In the genomic region with DNA sequence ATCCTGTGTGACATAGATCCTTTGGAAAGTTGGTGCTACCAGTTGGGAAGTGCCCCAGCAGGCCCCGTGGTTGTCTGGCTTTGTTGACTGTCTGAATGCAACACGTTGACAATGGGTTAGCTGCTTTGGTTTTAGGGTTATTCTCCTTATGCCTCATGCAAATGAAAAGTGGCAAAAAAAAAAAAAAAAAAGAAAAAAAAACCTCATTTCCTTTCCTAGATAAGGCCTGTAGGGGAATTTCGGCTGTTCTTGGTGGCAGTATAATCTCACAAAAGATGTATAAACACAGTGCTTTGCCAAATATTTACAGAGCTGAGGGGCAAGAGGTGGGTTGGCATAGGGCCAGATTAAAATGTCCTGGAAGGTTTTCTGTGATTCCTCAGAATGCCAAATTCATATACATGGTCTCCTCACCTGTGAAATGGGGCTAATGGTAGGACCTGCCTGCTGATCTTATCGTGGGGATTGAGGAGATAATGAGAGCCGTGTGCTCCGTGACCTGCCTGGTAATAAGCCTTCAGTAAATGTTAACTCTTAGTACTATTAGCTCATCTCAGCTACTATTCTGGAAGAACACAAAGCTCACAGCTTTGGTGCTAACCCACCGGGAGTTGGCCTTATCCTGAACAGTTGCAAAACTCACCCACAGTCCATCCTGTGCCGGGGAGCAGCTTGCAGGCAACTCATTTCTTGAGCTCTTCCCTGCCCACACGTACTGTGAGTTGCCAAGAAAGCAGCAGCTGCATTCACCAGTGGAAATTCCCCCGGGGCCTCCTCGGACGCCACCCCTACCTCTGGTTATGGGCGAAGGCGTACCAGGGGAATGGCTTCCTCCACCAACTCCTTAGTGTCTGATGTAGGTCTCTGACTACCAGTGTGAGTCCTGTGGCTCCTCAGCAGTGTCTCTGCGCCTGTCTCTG, we compare ENCODE assay signal across 8 cellular contexts.
DNase-seq lines count a peak whose midpoint lies in the region; ATAC-seq and TF ChIP-seq lines count a peak whose summit lies in the region.

No MANE protein-coding gene starts in this region.

- H3K36me3 Mint-ChIP-seq in Caco-2 (ENCODE audit: insufficient read depth, unreplicated experiment) = peaks cover 9% of the 10 kb centered on the region

- no peak overlapping the region for H3K27ac ChIP-seq in DND-41 (ENCODE audit: low read length)

- BruUV-seq in Caco-2 (replicated peaks; lab: Mats Ljungman, UMichigan) = no TSS peak

- H3K27me3 ChIP-seq in DND-41 (ENCODE audit: insufficient read depth, low read length, poor library complexity) (no peaks in the 10 kb centered on the region), Caco-2 (replicated peaks; ENCODE audit: control insufficient read depth, insufficient read depth, low read length) (no peaks in the 10 kb centered on the region)

- POLR2A ChIA-PET in Caco-2 (lab: Charles Lee) = no interaction called here

- no peaks in the 10 kb centered on the region for H3K79me2 ChIP-seq in DND-41 (ENCODE audit: insufficient read depth, low read length)

- no peak for TF ChIP-seq CTCF in DND-41 (IDR thresholded peaks at IDR 0.05; ENCODE audit: borderline replicate concordance, extremely low read depth, low read length, poor library complexity, severe bottlenecking)
- no peak for TF ChIP-seq CTCF in Caco-2 (IDR thresholded peaks at IDR 0.05; ENCODE audit: insufficient read depth in 1 of 2, low read depth in 1 of 2, low read length in 1 of 2, severe bottlenecking in 1 of 2, unreplicated experiment in 1 of 2)

- intact Hi-C loops in Caco-2 (cut with micrococcal nuclease; ENCODE audit: unreplicated experiment) = no loop called here

- no peak overlapping the region for H3K9ac ChIP-seq in DND-41 (ENCODE audit: low read depth, low read length)

- no peaks in the 10 kb centered on the region for H3K27me3 Mint-ChIP-seq in Caco-2 (ENCODE audit: insufficient read depth, unreplicated experiment)

- H3K4me2 ChIP-seq in DND-41 (ENCODE audit: insufficient read depth, low read length) = no peak overlapping the region

- H3K27ac Mint-ChIP-seq in Caco-2 (ENCODE audit: unreplicated experiment) = no peak overlapping the region

- H3K4me3 Mint-ChIP-seq in Caco-2 (ENCODE audit: unreplicated experiment) = no peak overlapping the region

- H3K36me3 ChIP-seq in DND-41 (ENCODE audit: insufficient read depth, low read length) = no peaks in the 10 kb centered on the region
- H3K36me3 ChIP-seq in Caco-2 (ENCODE audit: control insufficient read depth, insufficient read depth, low read length) = no peaks in the 10 kb centered on the region; the same call in 1 of the 2 replicates

- H3K4me3 ChIP-seq in DND-41 (ENCODE audit: low read depth in 1 of 2, low read length in 2 of 2) = no peak overlapping the region
- no peak overlapping the region for H3K4me3 ChIP-seq in Caco-2 (ENCODE audit: low read depth, low read length)

- H3K4me1 ChIP-seq in DND-41 (ENCODE audit: insufficient read depth, low read length) (no peaks in the 10 kb centered on the region), Caco-2 (no peaks in the 10 kb centered on the region)

- no peaks in the 10 kb centered on the region for H3K9me3 Mint-ChIP-seq in Caco-2 (ENCODE audit: unreplicated experiment)

- H3K4me1 Mint-ChIP-seq in Caco-2 (ENCODE audit: low read depth, unreplicated experiment) = peaks cover 9% of the 10 kb centered on the region

- CTCF ChIA-PET in Caco-2 (lab: Charles Lee) = interaction anchor here (0.7 kb wide), 1 partner anchor 539 kb away, joined by 5 read pairs; no protein-coding TSS in a partner anchor

- H4K20me1 ChIP-seq in DND-41 (ENCODE audit: insufficient read depth, low read length) = no peaks in the 10 kb centered on the region

- ATAC-seq in DND-41 (ENCODE audit: insufficient read depth, low read depth) (peak; percentile 42; the same call in 2 of the 3 replicates), GM19455 (IDR thresholded peaks at IDR 0.05; ENCODE audit: unreplicated experiment) (peak; percentile 60), HG03520 (IDR thresholded peaks at IDR 0.05; ENCODE audit: unreplicated experiment) (peak; percentile 58)

- H2AFZ ChIP-seq in DND-41 (ENCODE audit: low read depth, low read length) = no peak overlapping the region

- no peaks in the 10 kb centered on the region for H3K9me3 ChIP-seq in DND-41 (ENCODE audit: insufficient read depth, low read length, severe bottlenecking)
- no peaks in the 10 kb centered on the region for H3K9me3 ChIP-seq in Caco-2

- DNase-seq in DND-41 (peak; percentile 10), activated T-cell treated with anti-CD3 and anti-CD28 coated beads for 48 hours (ENCODE audit: low read depth) (peak; percentile 63), occipital lobe (lab: John Stamatoyannopoulos, UW) (peak; percentile 77), DMS153 (lab: John Stamatoyannopoulos, UW) (no peak), NCI-H187 (lab: John Stamatoyannopoulos, UW) (no peak), Caco-2 (no peak)

Comparison
In these comparisons a context has a peak if more than half of its experiments do, and no peak if none do; other contexts are left out.
1. DNase-seq: peak in DND-41 (single experiment), activated T-cell treated with anti-CD3 and anti-CD28 coated beads for 48 hours (single experiment) and occipital lobe (single experiment); none in DMS153 (single experiment), NCI-H187 (0 of 2) and Caco-2 (0 of 2).
2. Peak in every context shown above with its lines, with median percentiles within 50 percentile points of each other: ATAC-seq.